ENCODE assay signal across 1 cellular context in the genomic region with DNA sequence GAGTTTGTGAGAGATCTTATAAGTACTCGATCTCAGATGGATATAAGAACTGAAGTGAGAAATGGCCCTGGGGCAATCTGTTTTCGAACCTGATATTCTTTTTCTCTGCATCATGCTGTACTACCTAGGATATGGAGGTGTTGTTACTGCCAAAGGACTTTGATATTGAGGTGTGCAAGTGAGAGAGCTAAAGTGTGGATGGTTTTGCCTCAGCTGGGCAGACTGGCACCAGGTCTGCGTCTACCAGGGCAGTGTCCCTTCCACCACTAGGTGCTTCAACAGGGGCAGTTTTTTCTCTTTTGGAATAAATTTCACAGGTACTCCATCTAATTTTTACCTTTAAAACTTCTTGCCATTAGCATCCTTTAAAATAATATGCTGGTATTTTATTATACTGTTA.
TF ChIP-seq lines count a peak whose summit lies in the region.

No MANE protein-coding gene starts in this region.

TF ChIP-seq in SK-N-SH treated with all-trans-retinoic acid at 6 μM for 48 hours, 23 proteins besides CTCF, POLR2A, EP300 and RAD21:
- TF ChIP-seq, protein P1, sequence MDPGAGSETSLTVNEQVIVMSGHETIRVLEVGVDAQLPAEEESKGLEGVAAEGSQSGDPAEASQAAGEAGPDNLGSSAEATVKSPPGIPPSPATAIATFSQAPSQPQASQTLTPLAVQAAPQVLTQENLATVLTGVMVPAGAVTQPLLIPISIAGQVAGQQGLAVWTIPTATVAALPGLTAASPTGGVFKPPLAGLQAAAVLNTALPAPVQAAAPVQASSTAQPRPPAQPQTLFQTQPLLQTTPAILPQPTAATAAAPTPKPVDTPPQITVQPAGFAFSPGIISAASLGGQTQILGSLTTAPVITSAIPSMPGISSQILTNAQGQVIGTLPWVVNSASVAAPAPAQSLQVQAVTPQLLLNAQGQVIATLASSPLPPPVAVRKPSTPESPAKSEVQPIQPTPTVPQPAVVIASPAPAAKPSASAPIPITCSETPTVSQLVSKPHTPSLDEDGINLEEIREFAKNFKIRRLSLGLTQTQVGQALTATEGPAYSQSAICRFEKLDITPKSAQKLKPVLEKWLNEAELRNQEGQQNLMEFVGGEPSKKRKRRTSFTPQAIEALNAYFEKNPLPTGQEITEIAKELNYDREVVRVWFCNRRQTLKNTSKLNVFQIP (CRISPR knock-in tag; IDR thresholded peaks at IDR 0.05; ENCODE audit: borderline replicate concordance, low read depth): no peak
- TF ChIP-seq, protein P2, sequence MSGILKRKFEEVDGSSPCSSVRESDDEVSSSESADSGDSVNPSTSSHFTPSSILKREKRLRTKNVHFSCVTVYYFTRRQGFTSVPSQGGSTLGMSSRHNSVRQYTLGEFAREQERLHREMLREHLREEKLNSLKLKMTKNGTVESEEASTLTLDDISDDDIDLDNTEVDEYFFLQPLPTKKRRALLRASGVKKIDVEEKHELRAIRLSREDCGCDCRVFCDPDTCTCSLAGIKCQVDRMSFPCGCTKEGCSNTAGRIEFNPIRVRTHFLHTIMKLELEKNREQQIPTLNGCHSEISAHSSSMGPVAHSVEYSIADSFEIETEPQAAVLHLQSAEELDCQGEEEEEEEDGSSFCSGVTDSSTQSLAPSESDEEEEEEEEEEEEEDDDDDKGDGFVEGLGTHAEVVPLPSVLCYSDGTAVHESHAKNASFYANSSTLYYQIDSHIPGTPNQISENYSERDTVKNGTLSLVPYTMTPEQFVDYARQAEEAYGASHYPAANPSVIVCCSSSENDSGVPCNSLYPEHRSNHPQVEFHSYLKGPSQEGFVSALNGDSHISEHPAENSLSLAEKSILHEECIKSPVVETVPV (CRISPR knock-in tag; IDR thresholded peaks at IDR 0.05): no peak
- TF ChIP-seq TOX (CRISPR knock-in tag; IDR thresholded peaks at IDR 0.05; ENCODE audit: borderline replicate concordance): no peak
- no peak for TF ChIP-seq BACH2 (CRISPR knock-in tag; IDR thresholded peaks at IDR 0.05; ENCODE audit: borderline replicate concordance)
- no peak for TF ChIP-seq CSDC2 (CRISPR knock-in tag; IDR thresholded peaks at IDR 0.05)
- TF ChIP-seq ZNF70 (CRISPR knock-in tag; IDR thresholded peaks at IDR 0.05): no peak
